ENCODE assay signal across 1 cellular context in the genomic region with DNA sequence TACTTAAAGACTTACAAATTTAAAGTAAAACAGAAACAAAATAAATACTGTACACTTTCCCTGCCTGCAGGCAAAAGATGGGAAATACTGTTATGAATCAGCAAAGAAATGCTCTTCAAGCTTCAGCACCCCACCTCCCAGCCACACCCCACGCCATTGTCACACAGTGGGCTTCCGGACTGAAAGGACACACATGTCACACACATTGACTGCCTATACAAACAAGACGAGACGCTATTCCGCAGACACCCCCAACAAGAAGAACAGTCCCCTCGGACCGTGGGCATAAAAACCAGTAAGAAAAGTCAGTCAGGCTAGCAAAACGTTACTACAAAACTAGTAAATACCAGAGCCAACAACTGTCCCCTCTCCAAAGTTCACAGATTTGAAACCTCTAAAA.
TF ChIP-seq lines count a peak whose summit lies in the region.

No MANE protein-coding gene starts in this region.

TF ChIP-seq in K562, 482 proteins besides CTCF, POLR2A, EP300 and RAD21 (continued from another document and continues in another):
- TF ChIP-seq FOXK2 (conservative IDR thresholded peaks at IDR 0.05 in 1 of 2, IDR thresholded peaks at IDR 0.05 in 1 of 2; ENCODE audit: low read depth in 2 of 2), result 0 out of 4 replicates have a peak, but pooled peaks of 1 of the 2 experiments have one; percentile 18
- peak in 1 of 2 experiments; percentile 55; a peak in 1 of 4 replicates for TF ChIP-seq HDAC1 (IDR thresholded peaks at IDR 0.05)
- no peak for TF ChIP-seq MBD2 (IDR thresholded peaks at IDR 0.05; ENCODE audit: borderline replicate concordance, low read depth)
- TF ChIP-seq NFE2 (IDR thresholded peaks at IDR 0.05; ENCODE audit: low read depth), result peak; percentile 81
- TF ChIP-seq, protein P1, sequence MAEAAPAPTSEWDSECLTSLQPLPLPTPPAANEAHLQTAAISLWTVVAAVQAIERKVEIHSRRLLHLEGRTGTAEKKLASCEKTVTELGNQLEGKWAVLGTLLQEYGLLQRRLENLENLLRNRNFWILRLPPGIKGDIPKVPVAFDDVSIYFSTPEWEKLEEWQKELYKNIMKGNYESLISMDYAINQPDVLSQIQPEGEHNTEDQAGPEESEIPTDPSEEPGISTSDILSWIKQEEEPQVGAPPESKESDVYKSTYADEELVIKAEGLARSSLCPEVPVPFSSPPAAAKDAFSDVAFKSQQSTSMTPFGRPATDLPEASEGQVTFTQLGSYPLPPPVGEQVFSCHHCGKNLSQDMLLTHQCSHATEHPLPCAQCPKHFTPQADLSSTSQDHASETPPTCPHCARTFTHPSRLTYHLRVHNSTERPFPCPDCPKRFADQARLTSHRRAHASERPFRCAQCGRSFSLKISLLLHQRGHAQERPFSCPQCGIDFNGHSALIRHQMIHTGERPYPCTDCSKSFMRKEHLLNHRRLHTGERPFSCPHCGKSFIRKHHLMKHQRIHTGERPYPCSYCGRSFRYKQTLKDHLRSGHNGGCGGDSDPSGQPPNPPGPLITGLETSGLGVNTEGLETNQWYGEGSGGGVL (CRISPR knock-in tag; IDR thresholded peaks at IDR 0.05), result no peak
- no peak for TF ChIP-seq U2AF1 (optimal IDR thresholded peaks at IDR 0.05; ENCODE audit: low read depth, low read length)
- no peak for TF ChIP-seq HMGN3 (IDR thresholded peaks at IDR 0.05; ENCODE audit: borderline replicate concordance, extremely low read depth, insufficient read length, low read depth, low read length)
- TF ChIP-seq, protein P2, sequence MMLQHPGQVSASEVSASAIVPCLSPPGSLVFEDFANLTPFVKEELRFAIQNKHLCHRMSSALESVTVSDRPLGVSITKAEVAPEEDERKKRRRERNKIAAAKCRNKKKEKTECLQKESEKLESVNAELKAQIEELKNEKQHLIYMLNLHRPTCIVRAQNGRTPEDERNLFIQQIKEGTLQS (IDR thresholded peaks at IDR 0.05), result no peak
- TF ChIP-seq, protein P2 (CRISPR knock-in tag; conservative IDR thresholded peaks at IDR 0.05), result no peak
- TF ChIP-seq MAFK (IDR thresholded peaks at IDR 0.05; ENCODE audit: low read length), result peak; percentile 11; the same call in 1 of the 2 replicates
- TF ChIP-seq, protein P3, sequence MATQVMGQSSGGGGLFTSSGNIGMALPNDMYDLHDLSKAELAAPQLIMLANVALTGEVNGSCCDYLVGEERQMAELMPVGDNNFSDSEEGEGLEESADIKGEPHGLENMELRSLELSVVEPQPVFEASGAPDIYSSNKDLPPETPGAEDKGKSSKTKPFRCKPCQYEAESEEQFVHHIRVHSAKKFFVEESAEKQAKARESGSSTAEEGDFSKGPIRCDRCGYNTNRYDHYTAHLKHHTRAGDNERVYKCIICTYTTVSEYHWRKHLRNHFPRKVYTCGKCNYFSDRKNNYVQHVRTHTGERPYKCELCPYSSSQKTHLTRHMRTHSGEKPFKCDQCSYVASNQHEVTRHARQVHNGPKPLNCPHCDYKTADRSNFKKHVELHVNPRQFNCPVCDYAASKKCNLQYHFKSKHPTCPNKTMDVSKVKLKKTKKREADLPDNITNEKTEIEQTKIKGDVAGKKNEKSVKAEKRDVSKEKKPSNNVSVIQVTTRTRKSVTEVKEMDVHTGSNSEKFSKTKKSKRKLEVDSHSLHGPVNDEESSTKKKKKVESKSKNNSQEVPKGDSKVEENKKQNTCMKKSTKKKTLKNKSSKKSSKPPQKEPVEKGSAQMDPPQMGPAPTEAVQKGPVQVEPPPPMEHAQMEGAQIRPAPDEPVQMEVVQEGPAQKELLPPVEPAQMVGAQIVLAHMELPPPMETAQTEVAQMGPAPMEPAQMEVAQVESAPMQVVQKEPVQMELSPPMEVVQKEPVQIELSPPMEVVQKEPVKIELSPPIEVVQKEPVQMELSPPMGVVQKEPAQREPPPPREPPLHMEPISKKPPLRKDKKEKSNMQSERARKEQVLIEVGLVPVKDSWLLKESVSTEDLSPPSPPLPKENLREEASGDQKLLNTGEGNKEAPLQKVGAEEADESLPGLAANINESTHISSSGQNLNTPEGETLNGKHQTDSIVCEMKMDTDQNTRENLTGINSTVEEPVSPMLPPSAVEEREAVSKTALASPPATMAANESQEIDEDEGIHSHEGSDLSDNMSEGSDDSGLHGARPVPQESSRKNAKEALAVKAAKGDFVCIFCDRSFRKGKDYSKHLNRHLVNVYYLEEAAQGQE (CRISPR knock-in tag; IDR thresholded peaks at IDR 0.05; ENCODE audit: low read depth), result no peak
- peak in 1 of 3 experiments; percentile 36 for TF ChIP-seq YY1 (IDR thresholded peaks at IDR 0.05; ENCODE audit: borderline replicate concordance in 1 of 3, control insufficient read depth in 1 of 3, extremely low read depth in 1 of 3, insufficient read depth in 3 of 3, insufficient read length in 1 of 3, insufficient replicate concordance in 2 of 3, low read depth in 1 of 3, low read length in 2 of 3)
- TF ChIP-seq MAFF (IDR thresholded peaks at IDR 0.05; ENCODE audit: low read length), result no peak
- no peak for TF ChIP-seq MEIS2 (IDR thresholded peaks at IDR 0.05; ENCODE audit: partially characterized antibody)
- peak; percentile 26; the same call in 1 of the 2 replicates for TF ChIP-seq ETV1 (tag; conservative IDR thresholded peaks at IDR 0.05; ENCODE audit: low read depth)
- no peak for TF ChIP-seq ZNF668 (CRISPR knock-in tag; IDR thresholded peaks at IDR 0.05)
- peak; percentile 55; the same call in 1 of the 2 replicates for TF ChIP-seq ZNF316 (IDR thresholded peaks at IDR 0.05)
- no peak for TF ChIP-seq RAD51 (IDR thresholded peaks at IDR 0.05; ENCODE audit: borderline replicate concordance, low read depth)
- no peak for TF ChIP-seq ZKSCAN8 (CRISPR knock-in tag; IDR thresholded peaks at IDR 0.05)
- TF ChIP-seq TCF7 (IDR thresholded peaks at IDR 0.05; ENCODE audit: borderline replicate concordance), result no peak
- no peak for TF ChIP-seq HMG20B (CRISPR knock-in tag; IDR thresholded peaks at IDR 0.05)
- TF ChIP-seq MCM7 (IDR thresholded peaks at IDR 0.05), result no peak
- TF ChIP-seq SMARCA4 (IDR thresholded peaks at IDR 0.05), result peak; percentile 60
- TF ChIP-seq, protein P4, sequence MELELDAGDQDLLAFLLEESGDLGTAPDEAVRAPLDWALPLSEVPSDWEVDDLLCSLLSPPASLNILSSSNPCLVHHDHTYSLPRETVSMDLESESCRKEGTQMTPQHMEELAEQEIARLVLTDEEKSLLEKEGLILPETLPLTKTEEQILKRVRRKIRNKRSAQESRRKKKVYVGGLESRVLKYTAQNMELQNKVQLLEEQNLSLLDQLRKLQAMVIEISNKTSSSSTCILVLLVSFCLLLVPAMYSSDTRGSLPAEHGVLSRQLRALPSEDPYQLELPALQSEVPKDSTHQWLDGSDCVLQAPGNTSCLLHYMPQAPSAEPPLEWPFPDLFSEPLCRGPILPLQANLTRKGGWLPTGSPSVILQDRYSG (tag; conservative IDR thresholded peaks at IDR 0.05; ENCODE audit: low read depth), result no peak
- TF ChIP-seq, protein P5, sequence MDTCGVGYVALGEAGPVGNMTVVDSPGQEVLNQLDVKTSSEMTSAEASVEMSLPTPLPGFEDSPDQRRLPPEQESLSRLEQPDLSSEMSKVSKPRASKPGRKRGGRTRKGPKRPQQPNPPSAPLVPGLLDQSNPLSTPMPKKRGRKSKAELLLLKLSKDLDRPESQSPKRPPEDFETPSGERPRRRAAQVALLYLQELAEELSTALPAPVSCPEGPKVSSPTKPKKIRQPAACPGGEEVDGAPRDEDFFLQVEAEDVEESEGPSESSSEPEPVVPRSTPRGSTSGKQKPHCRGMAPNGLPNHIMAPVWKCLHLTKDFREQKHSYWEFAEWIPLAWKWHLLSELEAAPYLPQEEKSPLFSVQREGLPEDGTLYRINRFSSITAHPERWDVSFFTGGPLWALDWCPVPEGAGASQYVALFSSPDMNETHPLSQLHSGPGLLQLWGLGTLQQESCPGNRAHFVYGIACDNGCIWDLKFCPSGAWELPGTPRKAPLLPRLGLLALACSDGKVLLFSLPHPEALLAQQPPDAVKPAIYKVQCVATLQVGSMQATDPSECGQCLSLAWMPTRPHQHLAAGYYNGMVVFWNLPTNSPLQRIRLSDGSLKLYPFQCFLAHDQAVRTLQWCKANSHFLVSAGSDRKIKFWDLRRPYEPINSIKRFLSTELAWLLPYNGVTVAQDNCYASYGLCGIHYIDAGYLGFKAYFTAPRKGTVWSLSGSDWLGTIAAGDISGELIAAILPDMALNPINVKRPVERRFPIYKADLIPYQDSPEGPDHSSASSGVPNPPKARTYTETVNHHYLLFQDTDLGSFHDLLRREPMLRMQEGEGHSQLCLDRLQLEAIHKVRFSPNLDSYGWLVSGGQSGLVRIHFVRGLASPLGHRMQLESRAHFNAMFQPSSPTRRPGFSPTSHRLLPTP (IDR thresholded peaks at IDR 0.05; ENCODE audit: borderline replicate concordance, extremely low read depth, insufficient read length), result no peak
- TF ChIP-seq, protein P6, sequence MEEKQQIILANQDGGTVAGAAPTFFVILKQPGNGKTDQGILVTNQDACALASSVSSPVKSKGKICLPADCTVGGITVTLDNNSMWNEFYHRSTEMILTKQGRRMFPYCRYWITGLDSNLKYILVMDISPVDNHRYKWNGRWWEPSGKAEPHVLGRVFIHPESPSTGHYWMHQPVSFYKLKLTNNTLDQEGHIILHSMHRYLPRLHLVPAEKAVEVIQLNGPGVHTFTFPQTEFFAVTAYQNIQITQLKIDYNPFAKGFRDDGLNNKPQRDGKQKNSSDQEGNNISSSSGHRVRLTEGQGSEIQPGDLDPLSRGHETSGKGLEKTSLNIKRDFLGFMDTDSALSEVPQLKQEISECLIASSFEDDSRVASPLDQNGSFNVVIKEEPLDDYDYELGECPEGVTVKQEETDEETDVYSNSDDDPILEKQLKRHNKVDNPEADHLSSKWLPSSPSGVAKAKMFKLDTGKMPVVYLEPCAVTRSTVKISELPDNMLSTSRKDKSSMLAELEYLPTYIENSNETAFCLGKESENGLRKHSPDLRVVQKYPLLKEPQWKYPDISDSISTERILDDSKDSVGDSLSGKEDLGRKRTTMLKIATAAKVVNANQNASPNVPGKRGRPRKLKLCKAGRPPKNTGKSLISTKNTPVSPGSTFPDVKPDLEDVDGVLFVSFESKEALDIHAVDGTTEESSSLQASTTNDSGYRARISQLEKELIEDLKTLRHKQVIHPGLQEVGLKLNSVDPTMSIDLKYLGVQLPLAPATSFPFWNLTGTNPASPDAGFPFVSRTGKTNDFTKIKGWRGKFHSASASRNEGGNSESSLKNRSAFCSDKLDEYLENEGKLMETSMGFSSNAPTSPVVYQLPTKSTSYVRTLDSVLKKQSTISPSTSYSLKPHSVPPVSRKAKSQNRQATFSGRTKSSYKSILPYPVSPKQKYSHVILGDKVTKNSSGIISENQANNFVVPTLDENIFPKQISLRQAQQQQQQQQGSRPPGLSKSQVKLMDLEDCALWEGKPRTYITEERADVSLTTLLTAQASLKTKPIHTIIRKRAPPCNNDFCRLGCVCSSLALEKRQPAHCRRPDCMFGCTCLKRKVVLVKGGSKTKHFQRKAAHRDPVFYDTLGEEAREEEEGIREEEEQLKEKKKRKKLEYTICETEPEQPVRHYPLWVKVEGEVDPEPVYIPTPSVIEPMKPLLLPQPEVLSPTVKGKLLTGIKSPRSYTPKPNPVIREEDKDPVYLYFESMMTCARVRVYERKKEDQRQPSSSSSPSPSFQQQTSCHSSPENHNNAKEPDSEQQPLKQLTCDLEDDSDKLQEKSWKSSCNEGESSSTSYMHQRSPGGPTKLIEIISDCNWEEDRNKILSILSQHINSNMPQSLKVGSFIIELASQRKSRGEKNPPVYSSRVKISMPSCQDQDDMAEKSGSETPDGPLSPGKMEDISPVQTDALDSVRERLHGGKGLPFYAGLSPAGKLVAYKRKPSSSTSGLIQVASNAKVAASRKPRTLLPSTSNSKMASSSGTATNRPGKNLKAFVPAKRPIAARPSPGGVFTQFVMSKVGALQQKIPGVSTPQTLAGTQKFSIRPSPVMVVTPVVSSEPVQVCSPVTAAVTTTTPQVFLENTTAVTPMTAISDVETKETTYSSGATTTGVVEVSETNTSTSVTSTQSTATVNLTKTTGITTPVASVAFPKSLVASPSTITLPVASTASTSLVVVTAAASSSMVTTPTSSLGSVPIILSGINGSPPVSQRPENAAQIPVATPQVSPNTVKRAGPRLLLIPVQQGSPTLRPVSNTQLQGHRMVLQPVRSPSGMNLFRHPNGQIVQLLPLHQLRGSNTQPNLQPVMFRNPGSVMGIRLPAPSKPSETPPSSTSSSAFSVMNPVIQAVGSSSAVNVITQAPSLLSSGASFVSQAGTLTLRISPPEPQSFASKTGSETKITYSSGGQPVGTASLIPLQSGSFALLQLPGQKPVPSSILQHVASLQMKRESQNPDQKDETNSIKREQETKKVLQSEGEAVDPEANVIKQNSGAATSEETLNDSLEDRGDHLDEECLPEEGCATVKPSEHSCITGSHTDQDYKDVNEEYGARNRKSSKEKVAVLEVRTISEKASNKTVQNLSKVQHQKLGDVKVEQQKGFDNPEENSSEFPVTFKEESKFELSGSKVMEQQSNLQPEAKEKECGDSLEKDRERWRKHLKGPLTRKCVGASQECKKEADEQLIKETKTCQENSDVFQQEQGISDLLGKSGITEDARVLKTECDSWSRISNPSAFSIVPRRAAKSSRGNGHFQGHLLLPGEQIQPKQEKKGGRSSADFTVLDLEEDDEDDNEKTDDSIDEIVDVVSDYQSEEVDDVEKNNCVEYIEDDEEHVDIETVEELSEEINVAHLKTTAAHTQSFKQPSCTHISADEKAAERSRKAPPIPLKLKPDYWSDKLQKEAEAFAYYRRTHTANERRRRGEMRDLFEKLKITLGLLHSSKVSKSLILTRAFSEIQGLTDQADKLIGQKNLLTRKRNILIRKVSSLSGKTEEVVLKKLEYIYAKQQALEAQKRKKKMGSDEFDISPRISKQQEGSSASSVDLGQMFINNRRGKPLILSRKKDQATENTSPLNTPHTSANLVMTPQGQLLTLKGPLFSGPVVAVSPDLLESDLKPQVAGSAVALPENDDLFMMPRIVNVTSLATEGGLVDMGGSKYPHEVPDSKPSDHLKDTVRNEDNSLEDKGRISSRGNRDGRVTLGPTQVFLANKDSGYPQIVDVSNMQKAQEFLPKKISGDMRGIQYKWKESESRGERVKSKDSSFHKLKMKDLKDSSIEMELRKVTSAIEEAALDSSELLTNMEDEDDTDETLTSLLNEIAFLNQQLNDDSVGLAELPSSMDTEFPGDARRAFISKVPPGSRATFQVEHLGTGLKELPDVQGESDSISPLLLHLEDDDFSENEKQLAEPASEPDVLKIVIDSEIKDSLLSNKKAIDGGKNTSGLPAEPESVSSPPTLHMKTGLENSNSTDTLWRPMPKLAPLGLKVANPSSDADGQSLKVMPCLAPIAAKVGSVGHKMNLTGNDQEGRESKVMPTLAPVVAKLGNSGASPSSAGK (IDR thresholded peaks at IDR 0.05), result peak; percentile 76
- peak; percentile 49; the same call in 1 of the 2 replicates for TF ChIP-seq ETV5 (CRISPR knock-in tag; IDR thresholded peaks at IDR 0.05; ENCODE audit: low read depth)
- TF ChIP-seq MEF2D (tag; conservative IDR thresholded peaks at IDR 0.05; ENCODE audit: low read depth), result no peak
- 0 out of 2 replicates have a peak, but pooled peaks have one; percentile 18 for TF ChIP-seq ZKSCAN1 (IDR thresholded peaks at IDR 0.05; ENCODE audit: low read depth, low read length)
- TF ChIP-seq, protein P7, sequence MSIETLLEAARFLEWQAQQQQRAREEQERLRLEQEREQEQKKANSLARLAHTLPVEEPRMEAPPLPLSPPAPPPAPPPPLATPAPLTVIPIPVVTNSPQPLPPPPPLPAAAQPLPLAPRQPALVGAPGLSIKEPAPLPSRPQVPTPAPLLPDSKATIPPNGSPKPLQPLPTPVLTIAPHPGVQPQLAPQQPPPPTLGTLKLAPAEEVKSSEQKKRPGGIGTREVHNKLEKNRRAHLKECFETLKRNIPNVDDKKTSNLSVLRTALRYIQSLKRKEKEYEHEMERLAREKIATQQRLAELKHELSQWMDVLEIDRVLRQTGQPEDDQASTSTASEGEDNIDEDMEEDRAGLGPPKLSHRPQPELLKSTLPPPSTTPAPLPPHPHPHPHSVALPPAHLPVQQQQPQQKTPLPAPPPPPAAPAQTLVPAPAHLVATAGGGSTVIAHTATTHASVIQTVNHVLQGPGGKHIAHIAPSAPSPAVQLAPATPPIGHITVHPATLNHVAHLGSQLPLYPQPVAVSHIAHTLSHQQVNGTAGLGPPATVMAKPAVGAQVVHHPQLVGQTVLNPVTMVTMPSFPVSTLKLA (conservative IDR thresholded peaks at IDR 0.05), result peak in 1 of 2 experiments; percentile 54; a peak in 1 of 4 replicates
